ENCODE assay signal across 1 cellular context in the genomic region with DNA sequence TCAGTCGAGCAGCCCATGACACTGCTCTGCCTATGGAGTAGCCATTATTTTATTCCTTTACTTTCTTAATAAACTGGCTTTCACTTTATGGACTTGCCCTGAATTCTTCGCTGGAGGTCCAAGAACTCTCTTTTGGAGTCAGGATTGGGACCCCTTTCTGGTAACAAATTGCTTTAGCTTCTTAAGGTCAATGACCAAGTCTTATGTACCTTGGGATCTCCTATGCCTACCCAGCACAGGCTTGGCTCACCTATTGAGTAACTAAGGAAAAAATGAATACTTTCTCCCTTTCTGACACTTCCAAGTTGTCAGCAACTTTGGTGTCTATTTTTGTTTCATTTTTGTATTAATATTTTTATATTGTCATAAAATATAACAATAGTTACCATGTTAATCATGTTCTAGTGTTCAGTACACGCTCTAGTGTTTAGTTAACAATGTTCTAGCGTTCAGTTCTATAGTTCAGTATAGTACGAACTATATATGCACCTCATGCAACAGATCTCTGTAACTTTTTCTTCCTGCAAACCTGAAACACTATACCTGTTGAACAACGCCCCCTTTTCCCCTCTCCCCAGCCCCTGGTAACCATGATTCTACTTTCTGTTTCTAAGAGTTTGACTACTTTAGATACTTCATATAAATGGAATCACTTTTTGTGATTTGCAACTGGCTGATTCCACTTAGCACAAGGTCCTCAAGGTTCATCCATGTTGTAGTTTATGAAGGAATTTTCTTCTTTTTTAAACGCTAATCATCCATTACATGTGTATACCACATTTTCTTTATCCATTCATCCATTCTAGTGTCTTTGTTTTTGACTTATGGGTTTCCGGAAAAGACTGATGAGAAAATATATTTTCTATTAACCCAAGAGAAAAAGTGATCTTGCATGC.
A peak's percentile ranks its signal among the peaks of the same experiment; 100 is the strongest.
TF ChIP-seq lines count a peak whose summit lies in the region.

No MANE protein-coding gene starts in this region.

TF ChIP-seq in K562, 482 proteins besides CTCF, POLR2A, EP300 and RAD21 (continued from another document and continues in another):
- TF ChIP-seq, protein P1, sequence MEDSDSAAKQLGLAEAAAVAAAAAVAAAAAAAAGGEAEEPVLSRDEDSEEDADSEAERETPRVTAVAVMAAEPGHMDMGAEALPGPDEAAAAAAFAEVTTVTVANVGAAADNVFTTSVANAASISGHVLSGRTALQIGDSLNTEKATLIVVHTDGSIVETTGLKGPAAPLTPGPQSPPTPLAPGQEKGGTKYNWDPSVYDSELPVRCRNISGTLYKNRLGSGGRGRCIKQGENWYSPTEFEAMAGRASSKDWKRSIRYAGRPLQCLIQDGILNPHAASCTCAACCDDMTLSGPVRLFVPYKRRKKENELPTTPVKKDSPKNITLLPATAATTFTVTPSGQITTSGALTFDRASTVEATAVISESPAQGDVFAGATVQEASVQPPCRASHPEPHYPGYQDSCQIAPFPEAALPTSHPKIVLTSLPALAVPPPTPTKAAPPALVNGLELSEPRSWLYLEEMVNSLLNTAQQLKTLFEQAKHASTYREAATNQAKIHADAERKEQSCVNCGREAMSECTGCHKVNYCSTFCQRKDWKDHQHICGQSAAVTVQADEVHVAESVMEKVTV (CRISPR knock-in tag; IDR thresholded peaks at IDR 0.05), result peak; percentile 9; the same call in 1 of the 2 replicates
- TF ChIP-seq GTF2E2 (tag; IDR thresholded peaks at IDR 0.05), result peak; percentile 99; the same call in 1 of the 2 replicates
- TF ChIP-seq, protein P2, sequence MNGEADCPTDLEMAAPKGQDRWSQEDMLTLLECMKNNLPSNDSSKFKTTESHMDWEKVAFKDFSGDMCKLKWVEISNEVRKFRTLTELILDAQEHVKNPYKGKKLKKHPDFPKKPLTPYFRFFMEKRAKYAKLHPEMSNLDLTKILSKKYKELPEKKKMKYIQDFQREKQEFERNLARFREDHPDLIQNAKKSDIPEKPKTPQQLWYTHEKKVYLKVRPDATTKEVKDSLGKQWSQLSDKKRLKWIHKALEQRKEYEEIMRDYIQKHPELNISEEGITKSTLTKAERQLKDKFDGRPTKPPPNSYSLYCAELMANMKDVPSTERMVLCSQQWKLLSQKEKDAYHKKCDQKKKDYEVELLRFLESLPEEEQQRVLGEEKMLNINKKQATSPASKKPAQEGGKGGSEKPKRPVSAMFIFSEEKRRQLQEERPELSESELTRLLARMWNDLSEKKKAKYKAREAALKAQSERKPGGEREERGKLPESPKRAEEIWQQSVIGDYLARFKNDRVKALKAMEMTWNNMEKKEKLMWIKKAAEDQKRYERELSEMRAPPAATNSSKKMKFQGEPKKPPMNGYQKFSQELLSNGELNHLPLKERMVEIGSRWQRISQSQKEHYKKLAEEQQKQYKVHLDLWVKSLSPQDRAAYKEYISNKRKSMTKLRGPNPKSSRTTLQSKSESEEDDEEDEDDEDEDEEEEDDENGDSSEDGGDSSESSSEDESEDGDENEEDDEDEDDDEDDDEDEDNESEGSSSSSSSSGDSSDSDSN (IDR thresholded peaks at IDR 0.05; ENCODE audit: borderline replicate concordance in 1 of 2, low read depth in 2 of 2, low read length in 2 of 2), result peak in 1 of 2 experiments; percentile 34; a peak in 1 of 4 replicates
- peak; percentile 89 for TF ChIP-seq THRAP3 (IDR thresholded peaks at IDR 0.05; ENCODE audit: borderline replicate concordance)
- 0 out of 2 replicates have a peak, but pooled peaks have one; percentile 1 for TF ChIP-seq ZNF561 (CRISPR knock-in tag; conservative IDR thresholded peaks at IDR 0.05)
- TF ChIP-seq, protein P3, sequence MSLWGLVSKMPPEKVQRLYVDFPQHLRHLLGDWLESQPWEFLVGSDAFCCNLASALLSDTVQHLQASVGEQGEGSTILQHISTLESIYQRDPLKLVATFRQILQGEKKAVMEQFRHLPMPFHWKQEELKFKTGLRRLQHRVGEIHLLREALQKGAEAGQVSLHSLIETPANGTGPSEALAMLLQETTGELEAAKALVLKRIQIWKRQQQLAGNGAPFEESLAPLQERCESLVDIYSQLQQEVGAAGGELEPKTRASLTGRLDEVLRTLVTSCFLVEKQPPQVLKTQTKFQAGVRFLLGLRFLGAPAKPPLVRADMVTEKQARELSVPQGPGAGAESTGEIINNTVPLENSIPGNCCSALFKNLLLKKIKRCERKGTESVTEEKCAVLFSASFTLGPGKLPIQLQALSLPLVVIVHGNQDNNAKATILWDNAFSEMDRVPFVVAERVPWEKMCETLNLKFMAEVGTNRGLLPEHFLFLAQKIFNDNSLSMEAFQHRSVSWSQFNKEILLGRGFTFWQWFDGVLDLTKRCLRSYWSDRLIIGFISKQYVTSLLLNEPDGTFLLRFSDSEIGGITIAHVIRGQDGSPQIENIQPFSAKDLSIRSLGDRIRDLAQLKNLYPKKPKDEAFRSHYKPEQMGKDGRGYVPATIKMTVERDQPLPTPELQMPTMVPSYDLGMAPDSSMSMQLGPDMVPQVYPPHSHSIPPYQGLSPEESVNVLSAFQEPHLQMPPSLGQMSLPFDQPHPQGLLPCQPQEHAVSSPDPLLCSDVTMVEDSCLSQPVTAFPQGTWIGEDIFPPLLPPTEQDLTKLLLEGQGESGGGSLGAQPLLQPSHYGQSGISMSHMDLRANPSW (CRISPR knock-in tag; IDR thresholded peaks at IDR 0.05), result no peak
- no peak for TF ChIP-seq NR2C1 (IDR thresholded peaks at IDR 0.05)
- no peak for TF ChIP-seq NR2C1 (tag; IDR thresholded peaks at IDR 0.05)
- peak; percentile 99 for TF ChIP-seq POLR2H (tag; IDR thresholded peaks at IDR 0.05; ENCODE audit: low read depth)
- TF ChIP-seq, protein P4, sequence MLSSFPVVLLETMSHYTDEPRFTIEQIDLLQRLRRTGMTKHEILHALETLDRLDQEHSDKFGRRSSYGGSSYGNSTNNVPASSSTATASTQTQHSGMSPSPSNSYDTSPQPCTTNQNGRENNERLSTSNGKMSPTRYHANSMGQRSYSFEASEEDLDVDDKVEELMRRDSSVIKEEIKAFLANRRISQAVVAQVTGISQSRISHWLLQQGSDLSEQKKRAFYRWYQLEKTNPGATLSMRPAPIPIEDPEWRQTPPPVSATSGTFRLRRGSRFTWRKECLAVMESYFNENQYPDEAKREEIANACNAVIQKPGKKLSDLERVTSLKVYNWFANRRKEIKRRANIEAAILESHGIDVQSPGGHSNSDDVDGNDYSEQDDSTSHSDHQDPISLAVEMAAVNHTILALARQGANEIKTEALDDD (IDR thresholded peaks at IDR 0.05), result peak; percentile 61
- peak; percentile 68 for TF ChIP-seq ZNF436 (CRISPR knock-in tag; IDR thresholded peaks at IDR 0.05)
- TF ChIP-seq TBL1XR1 (IDR thresholded peaks at IDR 0.05; ENCODE audit: low read length in 2 of 2), result peak in 1 of 2 experiments; percentile 57; a peak in 1 of 4 replicates
- peak; percentile 73; the same call in 1 of the 2 replicates for TF ChIP-seq NCOR1 (IDR thresholded peaks at IDR 0.05)
- TF ChIP-seq, protein P5, sequence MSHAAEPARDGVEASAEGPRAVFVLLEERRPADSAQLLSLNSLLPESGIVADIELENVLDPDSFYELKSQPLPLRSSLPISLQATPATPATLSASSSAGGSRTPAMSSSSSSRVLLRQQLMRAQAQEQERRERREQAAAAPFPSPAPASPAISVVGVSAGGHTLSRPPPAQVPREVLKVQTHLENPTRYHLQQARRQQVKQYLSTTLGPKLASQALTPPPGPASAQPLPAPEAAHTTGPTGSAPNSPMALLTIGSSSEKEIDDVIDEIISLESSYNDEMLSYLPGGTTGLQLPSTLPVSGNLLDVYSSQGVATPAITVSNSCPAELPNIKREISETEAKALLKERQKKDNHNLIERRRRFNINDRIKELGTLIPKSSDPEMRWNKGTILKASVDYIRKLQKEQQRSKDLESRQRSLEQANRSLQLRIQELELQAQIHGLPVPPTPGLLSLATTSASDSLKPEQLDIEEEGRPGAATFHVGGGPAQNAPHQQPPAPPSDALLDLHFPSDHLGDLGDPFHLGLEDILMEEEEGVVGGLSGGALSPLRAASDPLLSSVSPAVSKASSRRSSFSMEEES (CRISPR knock-in tag; IDR thresholded peaks at IDR 0.05), result peak; percentile 1
- peak; percentile 64; the same call in 1 of the 2 replicates for TF ChIP-seq ZFP30 (CRISPR knock-in tag; IDR thresholded peaks at IDR 0.05; ENCODE audit: borderline replicate concordance)
- peak in 1 of 3 experiments; percentile 31 for TF ChIP-seq YY1 (IDR thresholded peaks at IDR 0.05; ENCODE audit: borderline replicate concordance in 1 of 3, control insufficient read depth in 1 of 3, extremely low read depth in 1 of 3, insufficient read depth in 3 of 3, insufficient read length in 1 of 3, insufficient replicate concordance in 2 of 3, low read depth in 1 of 3, low read length in 2 of 3)
- 0 out of 4 replicates have a peak, but pooled peaks of 1 of the 2 experiments have one; percentile 1 for TF ChIP-seq FOXA3 (CRISPR knock-in tag; conservative IDR thresholded peaks at IDR 0.05 in 1 of 2, IDR thresholded peaks at IDR 0.05 in 1 of 2)
- no peak for TF ChIP-seq SMAD2 (IDR thresholded peaks at IDR 0.05; ENCODE audit: low read depth, low read length)
- 0 out of 2 replicates have a peak, but pooled peaks have one; percentile 43 for TF ChIP-seq DDX20 (tag; IDR thresholded peaks at IDR 0.05; ENCODE audit: low read depth)
- TF ChIP-seq, protein P6, sequence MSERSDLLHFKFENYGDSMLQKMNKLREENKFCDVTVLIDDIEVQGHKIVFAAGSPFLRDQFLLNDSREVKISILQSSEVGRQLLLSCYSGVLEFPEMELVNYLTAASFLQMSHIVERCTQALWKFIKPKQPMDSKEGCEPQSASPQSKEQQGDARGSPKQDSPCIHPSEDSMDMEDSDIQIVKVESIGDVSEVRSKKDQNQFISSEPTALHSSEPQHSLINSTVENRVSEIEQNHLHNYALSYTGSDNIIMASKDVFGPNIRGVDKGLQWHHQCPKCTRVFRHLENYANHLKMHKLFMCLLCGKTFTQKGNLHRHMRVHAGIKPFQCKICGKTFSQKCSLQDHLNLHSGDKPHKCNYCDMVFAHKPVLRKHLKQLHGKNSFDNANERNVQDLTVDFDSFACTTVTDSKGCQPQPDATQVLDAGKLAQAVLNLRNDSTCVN (CRISPR knock-in tag; IDR thresholded peaks at IDR 0.05), result 0 out of 2 replicates have a peak, but pooled peaks have one; percentile 5
- no peak for TF ChIP-seq MYC (IDR thresholded peaks at IDR 0.05; ENCODE audit: low read depth, low read length)
- peak; percentile 36; the same call in 1 of the 2 replicates for TF ChIP-seq MYC (CRISPR knock-in tag; IDR thresholded peaks at IDR 0.05; ENCODE audit: borderline replicate concordance, low read depth)
- TF ChIP-seq RFX7 (CRISPR knock-in tag; IDR thresholded peaks at IDR 0.05), result peak; percentile 74; the same call in 1 of the 2 replicates
- no peak for TF ChIP-seq KAT7 (CRISPR knock-in tag; IDR thresholded peaks at IDR 0.05; ENCODE audit: borderline replicate concordance)
- peak; percentile 1 for TF ChIP-seq CCNT2 (IDR thresholded peaks at IDR 0.05; ENCODE audit: borderline replicate concordance, extremely low read depth, insufficient read length, low read depth, low read length)
- TF ChIP-seq, protein P7, sequence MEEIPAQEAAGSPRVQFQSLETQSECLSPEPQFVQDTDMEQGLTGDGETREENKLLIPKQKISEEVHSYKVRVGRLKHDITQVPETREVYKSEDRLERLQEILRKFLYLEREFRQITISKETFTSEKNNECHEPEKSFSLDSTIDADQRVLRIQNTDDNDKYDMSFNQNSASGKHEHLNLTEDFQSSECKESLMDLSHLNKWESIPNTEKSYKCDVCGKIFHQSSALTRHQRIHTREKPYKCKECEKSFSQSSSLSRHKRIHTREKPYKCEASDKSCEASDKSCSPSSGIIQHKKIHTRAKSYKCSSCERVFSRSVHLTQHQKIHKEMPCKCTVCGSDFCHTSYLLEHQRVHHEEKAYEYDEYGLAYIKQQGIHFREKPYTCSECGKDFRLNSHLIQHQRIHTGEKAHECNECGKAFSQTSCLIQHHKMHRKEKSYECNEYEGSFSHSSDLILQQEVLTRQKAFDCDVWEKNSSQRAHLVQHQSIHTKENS (CRISPR knock-in tag; IDR thresholded peaks at IDR 0.05), result 0 out of 2 replicates have a peak, but pooled peaks have one; percentile 1
- TF ChIP-seq ZKSCAN3 (CRISPR knock-in tag; IDR thresholded peaks at IDR 0.05), result no peak
- TF ChIP-seq MCM3 (IDR thresholded peaks at IDR 0.05), result no peak
- TF ChIP-seq, protein P8, sequence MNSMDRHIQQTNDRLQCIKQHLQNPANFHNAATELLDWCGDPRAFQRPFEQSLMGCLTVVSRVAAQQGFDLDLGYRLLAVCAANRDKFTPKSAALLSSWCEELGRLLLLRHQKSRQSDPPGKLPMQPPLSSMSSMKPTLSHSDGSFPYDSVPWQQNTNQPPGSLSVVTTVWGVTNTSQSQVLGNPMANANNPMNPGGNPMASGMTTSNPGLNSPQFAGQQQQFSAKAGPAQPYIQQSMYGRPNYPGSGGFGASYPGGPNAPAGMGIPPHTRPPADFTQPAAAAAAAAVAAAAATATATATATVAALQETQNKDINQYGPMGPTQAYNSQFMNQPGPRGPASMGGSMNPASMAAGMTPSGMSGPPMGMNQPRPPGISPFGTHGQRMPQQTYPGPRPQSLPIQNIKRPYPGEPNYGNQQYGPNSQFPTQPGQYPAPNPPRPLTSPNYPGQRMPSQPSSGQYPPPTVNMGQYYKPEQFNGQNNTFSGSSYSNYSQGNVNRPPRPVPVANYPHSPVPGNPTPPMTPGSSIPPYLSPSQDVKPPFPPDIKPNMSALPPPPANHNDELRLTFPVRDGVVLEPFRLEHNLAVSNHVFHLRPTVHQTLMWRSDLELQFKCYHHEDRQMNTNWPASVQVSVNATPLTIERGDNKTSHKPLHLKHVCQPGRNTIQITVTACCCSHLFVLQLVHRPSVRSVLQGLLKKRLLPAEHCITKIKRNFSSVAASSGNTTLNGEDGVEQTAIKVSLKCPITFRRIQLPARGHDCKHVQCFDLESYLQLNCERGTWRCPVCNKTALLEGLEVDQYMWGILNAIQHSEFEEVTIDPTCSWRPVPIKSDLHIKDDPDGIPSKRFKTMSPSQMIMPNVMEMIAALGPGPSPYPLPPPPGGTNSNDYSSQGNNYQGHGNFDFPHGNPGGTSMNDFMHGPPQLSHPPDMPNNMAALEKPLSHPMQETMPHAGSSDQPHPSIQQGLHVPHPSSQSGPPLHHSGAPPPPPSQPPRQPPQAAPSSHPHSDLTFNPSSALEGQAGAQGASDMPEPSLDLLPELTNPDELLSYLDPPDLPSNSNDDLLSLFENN (IDR thresholded peaks at IDR 0.05; ENCODE audit: low read depth in 2 of 2, low read length in 2 of 2), result peak in 1 of 2 experiments; percentile 71; a peak in 2 of 4 replicates
